9 cellular contexts compared by ENCODE assay signal in the genomic region with DNA sequence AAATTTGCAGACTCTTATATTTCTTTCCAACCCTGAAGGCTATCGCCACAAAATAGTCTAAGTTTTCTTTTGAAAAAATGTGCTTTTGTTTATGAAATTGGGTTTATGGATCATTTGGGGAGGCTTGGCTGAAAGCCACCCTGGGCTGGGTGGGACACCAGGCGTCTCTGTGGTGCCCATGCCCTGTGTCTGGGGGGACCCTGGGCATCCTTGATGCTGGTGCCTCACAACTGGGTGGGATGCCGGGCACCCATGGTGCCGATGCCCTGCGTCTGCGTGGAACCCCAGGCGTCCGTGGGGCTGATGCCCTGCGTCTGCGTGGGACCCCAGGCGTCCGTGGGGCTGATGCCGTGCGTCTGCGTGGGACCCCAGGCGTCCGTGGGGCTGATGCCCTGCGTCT.
DNase-seq lines count a peak whose midpoint lies in the region; ATAC-seq and TF ChIP-seq lines count a peak whose summit lies in the region.
"Had no signal": no experiment of that assay in that cellular context is flagged by ENCODE, and none has a peak within 500 bp of the region (broad histone marks: within the 10 kb centered on the region; RNA-seq: fewer than 3 reads in every experiment).

No MANE protein-coding gene starts in this region.

- H3K4me2 ChIP-seq in HCT116 (ENCODE audit: low read length) (peak overlapping the region; percentile 64; the same call in 1 of the 2 replicates), PC-3 (ENCODE audit: low read length) (no peak overlapping the region), mesenchymal stem cell (ENCODE audit: low read length, poor library complexity, severe bottlenecking) (no peak overlapping the region)

- no peak overlapping the region for H2AK5ac ChIP-seq in mesenchymal stem cell (ENCODE audit: low read length, severe bottlenecking)

- no peaks in the 10 kb centered on the region for H4K20me1 ChIP-seq in HCT116 (ENCODE audit: insufficient read depth)
- no peaks in the 10 kb centered on the region for H4K20me1 ChIP-seq in PC-3 (ENCODE audit: low read length)

- TF ChIP-seq POLR2A in HCT116 (IDR thresholded peaks at IDR 0.05; ENCODE audit: borderline replicate concordance, extremely low read depth, insufficient read depth, insufficient read length) = no peak

- no peak for DNase-seq in HCT116 (ENCODE audit: low read depth, low spot score)
- no peak for DNase-seq in PC-3
- DNase-seq in mesenchymal stem cell = no peak
- no peak for DNase-seq in tibial artery
- no peak for DNase-seq in AML-193 (lab: John Stamatoyannopoulos, UW)
- no peak for DNase-seq in lower lobe of right lung
- DNase-seq: NCI-H446 treated with DMSO at 0.1 percent for 48 hours had no signal

- peaks cover 8% of the 10 kb centered on the region for H3K79me1 ChIP-seq in mesenchymal stem cell (replicated peaks; ENCODE audit: low read length, poor library complexity, severe bottlenecking)

- peaks cover 0 to 15% of the 10 kb centered on the region in 2 experiments; a peak in 3 of 4 replicates for H3K4me1 ChIP-seq in HCT116 (ENCODE audit: control insufficient read depth in 1 of 2, insufficient read depth in 2 of 2, low read length in 2 of 2)
- peaks cover 4% of the 10 kb centered on the region; the same call in 1 of the 2 replicates for H3K4me1 ChIP-seq in PC-3 (ENCODE audit: insufficient read depth, low read length)
- H3K4me1 ChIP-seq in mesenchymal stem cell (ENCODE audit: control insufficient read depth, insufficient read depth, low read depth, low read length) = peaks cover 3% of the 10 kb centered on the region
- H3K4me1 ChIP-seq in tibial artery = peaks cover 0 to 4% (median 0%) of the 10 kb centered on the region in 4 donors
- H3K4me1 ChIP-seq in lower lobe of right lung = peaks cover 4% of the 10 kb centered on the region

- H2BK120ac ChIP-seq in mesenchymal stem cell (ENCODE audit: low read depth, low read length) = no peak overlapping the region

- peak overlapping the region in 1 of 2 experiments; percentile 15 for H2BK12ac ChIP-seq in mesenchymal stem cell (ENCODE audit: low read length in 2 of 2)

- H3K36me3 ChIP-seq in HCT116 (ENCODE audit: control insufficient read depth in 1 of 2, insufficient read depth in 2 of 2, low read length in 2 of 2) (no peaks in the 10 kb centered on the region), PC-3 (ENCODE audit: low read depth, low read length) (no peaks in the 10 kb centered on the region), mesenchymal stem cell (ENCODE audit: control insufficient read depth in 1 of 2, insufficient read depth in 2 of 2, low read depth in 1 of 2, low read length in 2 of 2) (peaks cover 20 to 66% of the 10 kb centered on the region in 2 experiments), tibial artery (peaks cover 42 to 76% (median 75%) of the 10 kb centered on the region in 3 donors), lower lobe of right lung (peaks cover 66% of the 10 kb centered on the region)

- no peaks in the 10 kb centered on the region for H3K9me3 ChIP-seq in HCT116 (ENCODE audit: control insufficient read depth in 1 of 2, insufficient read depth in 1 of 2, low read depth in 1 of 2, low read length in 2 of 2)
- no peaks in the 10 kb centered on the region for H3K9me3 ChIP-seq in PC-3 (ENCODE audit: low read length)
- H3K9me3 ChIP-seq in mesenchymal stem cell (ENCODE audit: control insufficient read depth, low read length) = no peaks in the 10 kb centered on the region
- no peaks in the 10 kb centered on the region for H3K9me3 ChIP-seq in tibial artery
- no peaks in the 10 kb centered on the region for H3K9me3 ChIP-seq in lower lobe of right lung

- intact Hi-C loops in HCT116 (cut with micrococcal nuclease) (loop anchor here (1.0 to 10.0 kb wide), 3 partner anchors 108 to 363 kb away; a partner anchor contains a TSS), PC-3 (cut with micrococcal nuclease) (loop anchor here (5.0 kb wide), 4 partner anchors 46 to 361 kb away; a partner anchor contains a TSS), tibial artery (cut with DNase I; ENCODE audit: low total_unique reads) (loop anchor here (2.0 to 10.0 kb wide), 3 partner anchors 72 to 358 kb away; no protein-coding TSS in a partner anchor), lower lobe of right lung (cut with DNase I) (no loop called here)

- H3K23ac ChIP-seq in mesenchymal stem cell (ENCODE audit: low read length in 2 of 2) = no peak overlapping the region

- H3K79me2 ChIP-seq in HCT116 (ENCODE audit: insufficient read depth, low read length) (no peaks in the 10 kb centered on the region), PC-3 (ENCODE audit: low read length) (no peaks in the 10 kb centered on the region)

- 96% methylated on average over 18 of the region's 18 CpGs for WGBS in mesenchymal stem cell

- H3K14ac ChIP-seq in mesenchymal stem cell (ENCODE audit: low read length in 2 of 2) = no peak overlapping the region

- RAD21 ChIA-PET in HCT116 (lab: Charles Lee; ENCODE audit: low non-redundant PET in 1 of 2, low total read pairs in 2 of 2, uncharacterized antibody in 2 of 2, unreplicated experiment in 2 of 2) = interaction anchor here (1.2 to 1.4 kb wide), 2 partner anchors 105 to 159 kb away, joined by 3 read pairs; a partner anchor contains a TSS

- CTCF ChIA-PET in HCT116 (lab: Charles Lee) (interaction anchor here (0.6 to 1.8 kb wide), 22 partner anchors 8 to 452 kb away, joined by 3 to 9 read pairs (median 4); a partner anchor contains a TSS), PC-3 (lab: Charles Lee) (interaction anchor here (0.7 to 1.2 kb wide), 2 partner anchors 12 to 137 kb away, joined by 4 to 5 read pairs; no protein-coding TSS in a partner anchor)

- H3K9me2 ChIP-seq in HCT116 (ENCODE audit: insufficient read depth) = no peaks in the 10 kb centered on the region
- no peaks in the 10 kb centered on the region for H3K9me2 ChIP-seq in PC-3 (replicated peaks; ENCODE audit: low read length)

- no peak overlapping the region for H3K9ac ChIP-seq in HCT116 (ENCODE audit: low read length)
- peak overlapping the region; percentile 30; the same call in 1 of the 2 replicates for H3K9ac ChIP-seq in PC-3 (ENCODE audit: low read length)
- no peak overlapping the region for H3K9ac ChIP-seq in mesenchymal stem cell (ENCODE audit: low read length)

- ATAC-seq in HCT116 (no peak), PC-3 (no peak), lower lobe of right lung (no peak), HG03135 (IDR thresholded peaks at IDR 0.05; ENCODE audit: unreplicated experiment) (no peak)

- H4K91ac ChIP-seq in mesenchymal stem cell (ENCODE audit: low read length) = no peak overlapping the region

- no peak overlapping the region for H2BK5ac ChIP-seq in mesenchymal stem cell (ENCODE audit: low read depth, low read length, poor library complexity, severe bottlenecking)

- no peaks in the 10 kb centered on the region for H3F3A ChIP-seq in PC-3 (ENCODE audit: low read length, unreplicated experiment)

- H2AFZ ChIP-seq in HCT116 (ENCODE audit: low read depth, low read length, poor library complexity, severe bottlenecking) = peak overlapping the region; percentile 81
- no peak overlapping the region for H2AFZ ChIP-seq in PC-3 (ENCODE audit: low read length)
- H2AFZ ChIP-seq in mesenchymal stem cell (ENCODE audit: low read depth, low read length) = no peak overlapping the region

- H3K4ac ChIP-seq in mesenchymal stem cell (ENCODE audit: low read depth in 1 of 2, low read length in 2 of 2) = no peak overlapping the region

- TF ChIP-seq RAD21 in HCT116 (IDR thresholded peaks at IDR 0.05; ENCODE audit: low read depth) = no peak

- H2BK15ac ChIP-seq in mesenchymal stem cell (ENCODE audit: low read depth, poor library complexity, severe bottlenecking) = no peak overlapping the region

- POLR2A ChIA-PET in HCT116 (lab: Charles Lee) = interaction anchor here (0.7 kb wide), 1 partner anchor 256 kb away, joined by 3 read pairs; no protein-coding TSS in a partner anchor
- POLR2A ChIA-PET in PC-3 (lab: Charles Lee; ENCODE audit: unreplicated experiment) = no interaction called here

- no peak overlapping the region for H3K27ac ChIP-seq in HCT116 (ENCODE audit: low read depth, low read length)
- no peak overlapping the region for H3K27ac ChIP-seq in PC-3 (ENCODE audit: low read length)
- no peak overlapping the region for H3K27ac ChIP-seq in mesenchymal stem cell (ENCODE audit: low read length, poor library complexity, severe bottlenecking)
- H3K27ac ChIP-seq in tibial artery = peak overlapping the region; percentile 11 to 47
- no peak overlapping the region for H3K27ac ChIP-seq in lower lobe of right lung
- H3K27ac ChIP-seq: RWPE1 had no signal

- peak overlapping the region; percentile 45 for H4K8ac ChIP-seq in mesenchymal stem cell (ENCODE audit: low read length)

- BruUV-seq in HCT116 (replicated peaks; lab: Mats Ljungman, UMichigan) (no TSS peak), PC-3 (replicated peaks; lab: Mats Ljungman, UMichigan) (no TSS peak)

- H3K4me3 ChIP-seq in HCT116 (replicated peaks in 1 of 2; ENCODE audit: low read depth in 1 of 2, low read length in 2 of 2) (no peak overlapping the region), PC-3 (ENCODE audit: low read length) (no peak overlapping the region), mesenchymal stem cell (ENCODE audit: insufficient read depth in 1 of 2, low read depth in 1 of 2, low read length in 2 of 2) (no peak overlapping the region), tibial artery (no peak overlapping the region), lower lobe of right lung (no peak overlapping the region)

- no peaks in the 10 kb centered on the region for H3K27me3 ChIP-seq in HCT116 (ENCODE audit: insufficient read depth, low read length)
- H3K27me3 ChIP-seq in PC-3 (ENCODE audit: low read length) = no peaks in the 10 kb centered on the region
- H3K27me3 ChIP-seq in mesenchymal stem cell (ENCODE audit: control insufficient read depth in 1 of 2, insufficient read depth in 1 of 2, low read length in 2 of 2) = no peaks in the 10 kb centered on the region
- H3K27me3 ChIP-seq in tibial artery = no peaks in the 10 kb centered on the region
- no peaks in the 10 kb centered on the region for H3K27me3 ChIP-seq in lower lobe of right lung (ENCODE audit: low read depth)

- H3K18ac ChIP-seq in mesenchymal stem cell (ENCODE audit: low read depth in 1 of 2, low read length in 2 of 2) = no peak overlapping the region

- TF ChIP-seq CTCF in HCT116 (IDR thresholded peaks at IDR 0.05 in 2 of 3, conservative IDR thresholded peaks at IDR 0.05 in 1 of 3; ENCODE audit: borderline replicate concordance in 1 of 3, insufficient read depth in 1 of 3, low read depth in 2 of 3, low read length in 2 of 3) (no peak), PC-3 (conservative IDR thresholded peaks at IDR 0.05; ENCODE audit: low read depth, low read length) (no peak), tibial artery (IDR thresholded peaks at IDR 0.05) (no peak), lower lobe of right lung (IDR thresholded peaks at IDR 0.05) (no peak)

TF ChIP-seq in HCT116, 20 proteins besides CTCF, POLR2A, EP300 and RAD21 (continues in another document):
- no peak for TF ChIP-seq EZH2 (IDR thresholded peaks at IDR 0.05)

Comparison
In these comparisons a context has a peak if more than half of its experiments do, and no peak if none do; other contexts are left out.
1. H3K27ac ChIP-seq: peak in tibial artery (2 of 2); none in HCT116 (single experiment), PC-3 (single experiment), mesenchymal stem cell (single experiment) and lower lobe of right lung (single experiment).